1 cellular context compared by ENCODE assay signal in the genomic region with DNA sequence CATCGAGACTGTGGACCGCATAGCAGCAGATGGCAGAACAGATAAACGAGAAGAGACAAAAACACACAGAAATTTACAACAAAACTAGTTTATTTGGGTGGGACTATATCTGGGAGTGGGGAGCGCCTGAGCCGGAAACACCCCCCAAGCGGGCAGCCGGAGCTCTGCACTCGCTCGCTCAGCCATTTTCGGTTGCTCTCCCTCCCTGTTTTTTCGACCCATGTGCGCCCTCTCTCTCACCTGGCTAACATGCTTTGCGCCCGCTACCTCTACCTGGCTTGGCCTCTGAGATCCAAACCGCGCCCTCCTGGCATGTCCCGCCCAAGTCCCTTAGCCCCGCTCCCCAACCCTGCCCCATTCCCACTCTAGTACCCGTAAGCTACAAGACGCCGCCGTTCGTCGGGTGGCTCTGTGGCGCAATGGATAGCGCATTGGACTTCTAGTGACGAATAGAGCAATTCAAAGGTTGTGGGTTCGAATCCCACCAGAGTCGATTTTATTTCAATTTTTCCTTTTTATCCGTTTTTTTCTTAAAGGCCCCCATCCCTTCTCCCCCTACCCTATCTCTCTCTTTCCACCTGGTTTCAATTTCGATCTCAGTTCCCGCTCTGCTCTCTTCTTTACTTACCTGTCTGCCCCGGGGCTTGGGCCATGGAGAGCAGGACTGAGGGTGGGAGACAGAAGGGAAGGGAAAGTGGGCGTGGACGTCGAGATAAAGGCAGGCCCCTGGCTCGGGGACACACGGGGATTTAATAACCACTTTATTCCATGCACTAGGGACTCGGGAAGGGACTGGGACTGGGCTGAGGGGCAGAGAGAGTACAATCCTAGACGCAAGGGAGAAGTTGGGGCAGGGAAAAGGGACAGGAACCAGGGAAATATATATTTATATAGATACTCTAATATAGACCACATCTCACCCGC.
TF ChIP-seq lines count a peak whose summit lies in the region.

No MANE protein-coding gene starts in this region.

TF ChIP-seq in WTC11, 78 proteins besides CTCF, POLR2A, EP300 and RAD21 (continued from another document and continues in another):
- TF ChIP-seq, protein P1, sequence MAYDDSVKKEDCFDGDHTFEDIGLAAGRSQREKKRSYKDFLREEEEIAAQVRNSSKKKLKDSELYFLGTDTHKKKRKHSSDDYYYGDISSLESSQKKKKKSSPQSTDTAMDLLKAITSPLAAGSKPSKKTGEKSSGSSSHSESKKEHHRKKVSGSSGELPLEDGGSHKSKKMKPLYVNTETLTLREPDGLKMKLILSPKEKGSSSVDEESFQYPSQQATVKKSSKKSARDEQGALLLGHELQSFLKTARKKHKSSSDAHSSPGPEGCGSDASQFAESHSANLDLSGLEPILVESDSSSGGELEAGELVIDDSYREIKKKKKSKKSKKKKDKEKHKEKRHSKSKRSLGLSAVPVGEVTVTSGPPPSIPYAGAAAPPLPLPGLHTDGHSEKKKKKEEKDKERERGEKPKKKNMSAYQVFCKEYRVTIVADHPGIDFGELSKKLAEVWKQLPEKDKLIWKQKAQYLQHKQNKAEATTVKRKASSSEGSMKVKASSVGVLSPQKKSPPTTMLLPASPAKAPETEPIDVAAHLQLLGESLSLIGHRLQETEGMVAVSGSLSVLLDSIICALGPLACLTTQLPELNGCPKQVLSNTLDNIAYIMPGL (CRISPR knock-in tag; IDR thresholded peaks at IDR 0.05): peak; percentile 99
- no peak for TF ChIP-seq MXD4 (CRISPR knock-in tag; IDR thresholded peaks at IDR 0.05; ENCODE audit: borderline replicate concordance)
- TF ChIP-seq HMGA2 (CRISPR knock-in tag; IDR thresholded peaks at IDR 0.05): no peak
- TF ChIP-seq, protein P2, sequence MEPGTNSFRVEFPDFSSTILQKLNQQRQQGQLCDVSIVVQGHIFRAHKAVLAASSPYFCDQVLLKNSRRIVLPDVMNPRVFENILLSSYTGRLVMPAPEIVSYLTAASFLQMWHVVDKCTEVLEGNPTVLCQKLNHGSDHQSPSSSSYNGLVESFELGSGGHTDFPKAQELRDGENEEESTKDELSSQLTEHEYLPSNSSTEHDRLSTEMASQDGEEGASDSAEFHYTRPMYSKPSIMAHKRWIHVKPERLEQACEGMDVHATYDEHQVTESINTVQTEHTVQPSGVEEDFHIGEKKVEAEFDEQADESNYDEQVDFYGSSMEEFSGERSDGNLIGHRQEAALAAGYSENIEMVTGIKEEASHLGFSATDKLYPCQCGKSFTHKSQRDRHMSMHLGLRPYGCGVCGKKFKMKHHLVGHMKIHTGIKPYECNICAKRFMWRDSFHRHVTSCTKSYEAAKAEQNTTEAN (CRISPR knock-in tag; IDR thresholded peaks at IDR 0.05): 0 out of 2 replicates have a peak, but pooled peaks have one; percentile 40
- TF ChIP-seq, protein P3, sequence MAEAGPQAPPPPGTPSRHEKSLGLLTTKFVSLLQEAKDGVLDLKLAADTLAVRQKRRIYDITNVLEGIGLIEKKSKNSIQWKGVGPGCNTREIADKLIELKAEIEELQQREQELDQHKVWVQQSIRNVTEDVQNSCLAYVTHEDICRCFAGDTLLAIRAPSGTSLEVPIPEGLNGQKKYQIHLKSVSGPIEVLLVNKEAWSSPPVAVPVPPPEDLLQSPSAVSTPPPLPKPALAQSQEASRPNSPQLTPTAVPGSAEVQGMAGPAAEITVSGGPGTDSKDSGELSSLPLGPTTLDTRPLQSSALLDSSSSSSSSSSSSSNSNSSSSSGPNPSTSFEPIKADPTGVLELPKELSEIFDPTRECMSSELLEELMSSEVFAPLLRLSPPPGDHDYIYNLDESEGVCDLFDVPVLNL (CRISPR knock-in tag; IDR thresholded peaks at IDR 0.05; ENCODE audit: borderline replicate concordance, low read depth): no peak
- TF ChIP-seq, protein P4, sequence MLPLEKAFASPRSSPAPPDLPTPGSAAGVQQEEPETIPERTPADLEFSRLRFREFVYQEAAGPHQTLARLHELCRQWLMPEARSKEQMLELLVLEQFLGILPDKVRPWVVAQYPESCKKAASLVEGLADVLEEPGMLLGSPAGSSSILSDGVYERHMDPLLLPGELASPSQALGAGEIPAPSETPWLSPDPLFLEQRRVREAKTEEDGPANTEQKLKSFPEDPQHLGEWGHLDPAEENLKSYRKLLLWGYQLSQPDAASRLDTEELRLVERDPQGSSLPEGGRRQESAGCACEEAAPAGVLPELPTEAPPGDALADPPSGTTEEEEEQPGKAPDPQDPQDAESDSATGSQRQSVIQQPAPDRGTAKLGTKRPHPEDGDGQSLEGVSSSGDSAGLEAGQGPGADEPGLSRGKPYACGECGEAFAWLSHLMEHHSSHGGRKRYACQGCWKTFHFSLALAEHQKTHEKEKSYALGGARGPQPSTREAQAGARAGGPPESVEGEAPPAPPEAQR (CRISPR knock-in tag; IDR thresholded peaks at IDR 0.05): no peak
- TF ChIP-seq, protein P5, sequence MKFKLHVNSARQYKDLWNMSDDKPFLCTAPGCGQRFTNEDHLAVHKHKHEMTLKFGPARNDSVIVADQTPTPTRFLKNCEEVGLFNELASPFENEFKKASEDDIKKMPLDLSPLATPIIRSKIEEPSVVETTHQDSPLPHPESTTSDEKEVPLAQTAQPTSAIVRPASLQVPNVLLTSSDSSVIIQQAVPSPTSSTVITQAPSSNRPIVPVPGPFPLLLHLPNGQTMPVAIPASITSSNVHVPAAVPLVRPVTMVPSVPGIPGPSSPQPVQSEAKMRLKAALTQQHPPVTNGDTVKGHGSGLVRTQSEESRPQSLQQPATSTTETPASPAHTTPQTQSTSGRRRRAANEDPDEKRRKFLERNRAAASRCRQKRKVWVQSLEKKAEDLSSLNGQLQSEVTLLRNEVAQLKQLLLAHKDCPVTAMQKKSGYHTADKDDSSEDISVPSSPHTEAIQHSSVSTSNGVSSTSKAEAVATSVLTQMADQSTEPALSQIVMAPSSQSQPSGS (CRISPR knock-in tag; IDR thresholded peaks at IDR 0.05; ENCODE audit: borderline replicate concordance, low read depth): no peak
- TF ChIP-seq, protein P6, sequence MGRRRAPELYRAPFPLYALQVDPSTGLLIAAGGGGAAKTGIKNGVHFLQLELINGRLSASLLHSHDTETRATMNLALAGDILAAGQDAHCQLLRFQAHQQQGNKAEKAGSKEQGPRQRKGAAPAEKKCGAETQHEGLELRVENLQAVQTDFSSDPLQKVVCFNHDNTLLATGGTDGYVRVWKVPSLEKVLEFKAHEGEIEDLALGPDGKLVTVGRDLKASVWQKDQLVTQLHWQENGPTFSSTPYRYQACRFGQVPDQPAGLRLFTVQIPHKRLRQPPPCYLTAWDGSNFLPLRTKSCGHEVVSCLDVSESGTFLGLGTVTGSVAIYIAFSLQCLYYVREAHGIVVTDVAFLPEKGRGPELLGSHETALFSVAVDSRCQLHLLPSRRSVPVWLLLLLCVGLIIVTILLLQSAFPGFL (CRISPR knock-in tag; IDR thresholded peaks at IDR 0.05; ENCODE audit: borderline replicate concordance): no peak
- TF ChIP-seq JUN (CRISPR knock-in tag; IDR thresholded peaks at IDR 0.05): no peak
- no peak for TF ChIP-seq OVOL2 (CRISPR knock-in tag; IDR thresholded peaks at IDR 0.05; ENCODE audit: borderline replicate concordance)
- peak; percentile 24; the same call in 1 of the 2 replicates for TF ChIP-seq ETV6 (CRISPR knock-in tag; IDR thresholded peaks at IDR 0.05)
- no peak for TF ChIP-seq FOXJ3 (CRISPR knock-in tag; IDR thresholded peaks at IDR 0.05; ENCODE audit: borderline replicate concordance)
- 0 out of 2 replicates have a peak, but pooled peaks have one; percentile 31 for TF ChIP-seq GABPB1 (CRISPR knock-in tag; IDR thresholded peaks at IDR 0.05)
- TF ChIP-seq, protein P7, sequence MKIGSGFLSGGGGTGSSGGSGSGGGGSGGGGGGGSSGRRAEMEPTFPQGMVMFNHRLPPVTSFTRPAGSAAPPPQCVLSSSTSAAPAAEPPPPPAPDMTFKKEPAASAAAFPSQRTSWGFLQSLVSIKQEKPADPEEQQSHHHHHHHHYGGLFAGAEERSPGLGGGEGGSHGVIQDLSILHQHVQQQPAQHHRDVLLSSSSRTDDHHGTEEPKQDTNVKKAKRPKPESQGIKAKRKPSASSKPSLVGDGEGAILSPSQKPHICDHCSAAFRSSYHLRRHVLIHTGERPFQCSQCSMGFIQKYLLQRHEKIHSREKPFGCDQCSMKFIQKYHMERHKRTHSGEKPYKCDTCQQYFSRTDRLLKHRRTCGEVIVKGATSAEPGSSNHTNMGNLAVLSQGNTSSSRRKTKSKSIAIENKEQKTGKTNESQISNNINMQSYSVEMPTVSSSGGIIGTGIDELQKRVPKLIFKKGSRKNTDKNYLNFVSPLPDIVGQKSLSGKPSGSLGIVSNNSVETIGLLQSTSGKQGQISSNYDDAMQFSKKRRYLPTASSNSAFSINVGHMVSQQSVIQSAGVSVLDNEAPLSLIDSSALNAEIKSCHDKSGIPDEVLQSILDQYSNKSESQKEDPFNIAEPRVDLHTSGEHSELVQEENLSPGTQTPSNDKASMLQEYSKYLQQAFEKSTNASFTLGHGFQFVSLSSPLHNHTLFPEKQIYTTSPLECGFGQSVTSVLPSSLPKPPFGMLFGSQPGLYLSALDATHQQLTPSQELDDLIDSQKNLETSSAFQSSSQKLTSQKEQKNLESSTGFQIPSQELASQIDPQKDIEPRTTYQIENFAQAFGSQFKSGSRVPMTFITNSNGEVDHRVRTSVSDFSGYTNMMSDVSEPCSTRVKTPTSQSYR (CRISPR knock-in tag; IDR thresholded peaks at IDR 0.05): 0 out of 2 replicates have a peak, but pooled peaks have one; percentile 32
- no peak for TF ChIP-seq NR2C2 (CRISPR knock-in tag; IDR thresholded peaks at IDR 0.05)
- no peak for TF ChIP-seq ESRRA (CRISPR knock-in tag; IDR thresholded peaks at IDR 0.05; ENCODE audit: borderline replicate concordance)
- TF ChIP-seq ZNF671 (CRISPR knock-in tag; IDR thresholded peaks at IDR 0.05): no peak
- peak; percentile 16; the same call in 1 of the 2 replicates for TF ChIP-seq SP1 (CRISPR knock-in tag; conservative IDR thresholded peaks at IDR 0.05)
- no peak for TF ChIP-seq CREM (CRISPR knock-in tag; IDR thresholded peaks at IDR 0.05)
- TF ChIP-seq FOXP1 (CRISPR knock-in tag; IDR thresholded peaks at IDR 0.05; ENCODE audit: borderline replicate concordance): no peak
- TF ChIP-seq NFATC4 (CRISPR knock-in tag; IDR thresholded peaks at IDR 0.05): no peak
- no peak for TF ChIP-seq ZNF317 (CRISPR knock-in tag; IDR thresholded peaks at IDR 0.05; ENCODE audit: borderline replicate concordance, low read depth)
- TF ChIP-seq, protein P8, sequence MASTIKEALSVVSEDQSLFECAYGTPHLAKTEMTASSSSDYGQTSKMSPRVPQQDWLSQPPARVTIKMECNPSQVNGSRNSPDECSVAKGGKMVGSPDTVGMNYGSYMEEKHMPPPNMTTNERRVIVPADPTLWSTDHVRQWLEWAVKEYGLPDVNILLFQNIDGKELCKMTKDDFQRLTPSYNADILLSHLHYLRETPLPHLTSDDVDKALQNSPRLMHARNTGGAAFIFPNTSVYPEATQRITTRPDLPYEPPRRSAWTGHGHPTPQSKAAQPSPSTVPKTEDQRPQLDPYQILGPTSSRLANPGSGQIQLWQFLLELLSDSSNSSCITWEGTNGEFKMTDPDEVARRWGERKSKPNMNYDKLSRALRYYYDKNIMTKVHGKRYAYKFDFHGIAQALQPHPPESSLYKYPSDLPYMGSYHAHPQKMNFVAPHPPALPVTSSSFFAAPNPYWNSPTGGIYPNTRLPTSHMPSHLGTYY (CRISPR knock-in tag; IDR thresholded peaks at IDR 0.05): no peak
- TF ChIP-seq, protein P9, sequence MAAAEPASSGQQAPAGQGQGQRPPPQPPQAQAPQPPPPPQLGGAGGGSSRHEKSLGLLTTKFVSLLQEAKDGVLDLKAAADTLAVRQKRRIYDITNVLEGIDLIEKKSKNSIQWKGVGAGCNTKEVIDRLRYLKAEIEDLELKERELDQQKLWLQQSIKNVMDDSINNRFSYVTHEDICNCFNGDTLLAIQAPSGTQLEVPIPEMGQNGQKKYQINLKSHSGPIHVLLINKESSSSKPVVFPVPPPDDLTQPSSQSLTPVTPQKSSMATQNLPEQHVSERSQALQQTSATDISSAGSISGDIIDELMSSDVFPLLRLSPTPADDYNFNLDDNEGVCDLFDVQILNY (CRISPR knock-in tag; IDR thresholded peaks at IDR 0.05): no peak
- TF ChIP-seq ZNF121 (CRISPR knock-in tag; IDR thresholded peaks at IDR 0.05): peak; percentile 95
- TF ChIP-seq, protein P10, sequence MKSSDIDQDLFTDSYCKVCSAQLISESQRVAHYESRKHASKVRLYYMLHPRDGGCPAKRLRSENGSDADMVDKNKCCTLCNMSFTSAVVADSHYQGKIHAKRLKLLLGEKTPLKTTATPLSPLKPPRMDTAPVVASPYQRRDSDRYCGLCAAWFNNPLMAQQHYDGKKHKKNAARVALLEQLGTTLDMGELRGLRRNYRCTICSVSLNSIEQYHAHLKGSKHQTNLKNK (CRISPR knock-in tag; IDR thresholded peaks at IDR 0.05): no peak
- TF ChIP-seq NR3C1 (CRISPR knock-in tag; conservative IDR thresholded peaks at IDR 0.05; ENCODE audit: low read depth): no peak
- no peak for TF ChIP-seq SOX15 (CRISPR knock-in tag; IDR thresholded peaks at IDR 0.05)
- no peak for TF ChIP-seq CBFB (CRISPR knock-in tag; IDR thresholded peaks at IDR 0.05; ENCODE audit: low read depth)
- no peak for TF ChIP-seq GRHL2 (CRISPR knock-in tag; IDR thresholded peaks at IDR 0.05; ENCODE audit: insufficient replicate concordance, severe bottlenecking)
- TF ChIP-seq, protein P11, sequence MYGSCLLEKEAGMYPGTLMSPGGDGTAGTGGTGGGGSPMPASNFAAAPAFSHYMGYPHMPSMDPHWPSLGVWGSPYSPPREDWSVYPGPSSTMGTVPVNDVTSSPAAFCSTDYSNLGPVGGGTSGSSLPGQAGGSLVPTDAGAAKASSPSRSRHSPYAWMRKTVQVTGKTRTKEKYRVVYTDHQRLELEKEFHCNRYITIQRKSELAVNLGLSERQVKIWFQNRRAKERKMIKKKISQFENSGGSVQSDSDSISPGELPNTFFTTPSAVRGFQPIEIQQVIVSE (CRISPR knock-in tag; IDR thresholded peaks at IDR 0.05; ENCODE audit: borderline replicate concordance): no peak
- TF ChIP-seq ZNF423 (CRISPR knock-in tag; IDR thresholded peaks at IDR 0.05): no peak
- TF ChIP-seq, protein P12, sequence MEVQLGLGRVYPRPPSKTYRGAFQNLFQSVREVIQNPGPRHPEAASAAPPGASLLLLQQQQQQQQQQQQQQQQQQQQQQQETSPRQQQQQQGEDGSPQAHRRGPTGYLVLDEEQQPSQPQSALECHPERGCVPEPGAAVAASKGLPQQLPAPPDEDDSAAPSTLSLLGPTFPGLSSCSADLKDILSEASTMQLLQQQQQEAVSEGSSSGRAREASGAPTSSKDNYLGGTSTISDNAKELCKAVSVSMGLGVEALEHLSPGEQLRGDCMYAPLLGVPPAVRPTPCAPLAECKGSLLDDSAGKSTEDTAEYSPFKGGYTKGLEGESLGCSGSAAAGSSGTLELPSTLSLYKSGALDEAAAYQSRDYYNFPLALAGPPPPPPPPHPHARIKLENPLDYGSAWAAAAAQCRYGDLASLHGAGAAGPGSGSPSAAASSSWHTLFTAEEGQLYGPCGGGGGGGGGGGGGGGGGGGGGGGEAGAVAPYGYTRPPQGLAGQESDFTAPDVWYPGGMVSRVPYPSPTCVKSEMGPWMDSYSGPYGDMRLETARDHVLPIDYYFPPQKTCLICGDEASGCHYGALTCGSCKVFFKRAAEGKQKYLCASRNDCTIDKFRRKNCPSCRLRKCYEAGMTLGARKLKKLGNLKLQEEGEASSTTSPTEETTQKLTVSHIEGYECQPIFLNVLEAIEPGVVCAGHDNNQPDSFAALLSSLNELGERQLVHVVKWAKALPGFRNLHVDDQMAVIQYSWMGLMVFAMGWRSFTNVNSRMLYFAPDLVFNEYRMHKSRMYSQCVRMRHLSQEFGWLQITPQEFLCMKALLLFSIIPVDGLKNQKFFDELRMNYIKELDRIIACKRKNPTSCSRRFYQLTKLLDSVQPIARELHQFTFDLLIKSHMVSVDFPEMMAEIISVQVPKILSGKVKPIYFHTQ (CRISPR knock-in tag; IDR thresholded peaks at IDR 0.05): no peak
